ENCODE assay signal across 12 cellular contexts in genomic region chr3:101976473-101976872, GRCh38.
DNase-seq lines count a peak whose midpoint lies in the region; ATAC-seq and TF ChIP-seq lines count a peak whose summit lies in the region.
"Had no signal": no experiment of that assay in that cellular context is flagged by ENCODE, and none has a peak within 500 bp of the region (broad histone marks: within the 10 kb centered on the region; RNA-seq: fewer than 3 reads in every experiment).

No MANE protein-coding gene starts in this region.

- H3K27me3 Mint-ChIP-seq in CD8-positive, alpha-beta T cell (ENCODE audit: low read depth): no peaks in the 10 kb centered on the region

- DNase-seq in EL (peak; percentile 8), RPMI8226 (peak; percentile 18), hepatic stellate cell (ENCODE audit: low spot score) (no peak), H4 (ENCODE audit: low spot score) (no peak), GDM1 (lab: John Stamatoyannopoulos, UW) (no peak)
- no peak for DNase-seq in CD8-positive, alpha-beta T cell
- DNase-seq: DMS79; NCI-H1048; stimulated activated naive CD4-positive, alpha-beta T cell had no signal

- H3K9me3 ChIP-seq in CD8-positive, alpha-beta T cell (ENCODE audit: low read length): no peaks in the 10 kb centered on the region

- no peak overlapping the region for H3K27ac Mint-ChIP-seq in CD8-positive, alpha-beta T cell

- intact Hi-C loops in CD8-positive, alpha-beta T cell (cut with DNase I, micrococcal nuclease): no loop called here

- H3K9me3 Mint-ChIP-seq in CD8-positive, alpha-beta T cell: no peaks in the 10 kb centered on the region

- H3K4me1 ChIP-seq in CD8-positive, alpha-beta T cell (ENCODE audit: insufficient read depth, low read length): peaks cover 8% of the 10 kb centered on the region

- no peaks in the 10 kb centered on the region for H3K36me3 Mint-ChIP-seq in CD8-positive, alpha-beta T cell

- H3K4me1 Mint-ChIP-seq in CD8-positive, alpha-beta T cell (ENCODE audit: low read depth): peaks cover 12% of the 10 kb centered on the region
- H3K4me1 Mint-ChIP-seq: neural crest cell had no signal

- H3K4me3 ChIP-seq in CD8-positive, alpha-beta T cell (ENCODE audit: low read depth, low read length): no peak overlapping the region

- H3K4me3 Mint-ChIP-seq in CD8-positive, alpha-beta T cell: no peak overlapping the region
- H3K4me3 Mint-ChIP-seq: neural crest cell had no signal

- CTCF ChIA-PET in CD8-positive, alpha-beta T cell (lab: Charles Lee): no interaction called here

- H3K27me3 ChIP-seq in CD8-positive, alpha-beta T cell (ENCODE audit: insufficient read depth, low read length): no peaks in the 10 kb centered on the region

- H3K36me3 ChIP-seq in CD8-positive, alpha-beta T cell (ENCODE audit: insufficient read depth, low read length): no peaks in the 10 kb centered on the region

- ATAC-seq in GM19395 (IDR thresholded peaks at IDR 0.05; ENCODE audit: unreplicated experiment) (peak; percentile 96), HG03095 (IDR thresholded peaks at IDR 0.05; ENCODE audit: unreplicated experiment) (peak; percentile 94)
- no peak for ATAC-seq in CD8-positive, alpha-beta T cell

- no peak for TF ChIP-seq CTCF in CD8-positive, alpha-beta T cell (IDR thresholded peaks at IDR 0.05)

- H3K27ac ChIP-seq in CD8-positive, alpha-beta T cell (ENCODE audit: low read depth, low read length): no peak overlapping the region

- POLR2A ChIA-PET in CD8-positive, alpha-beta T cell (lab: Charles Lee): no interaction called here

Comparison
In these comparisons a context has a peak if more than half of its experiments do, and no peak if none do; other contexts are left out.
1. DNase-seq: peak in EL (single experiment) and RPMI8226 (single experiment); none in hepatic stellate cell (single experiment), H4 (single experiment), CD8-positive, alpha-beta T cell (0 of 7) and GDM1 (single experiment).